ENCODE assay signal across 1 cellular context in genomic region chr17:41107941-41108445, GRCh38.
TF ChIP-seq lines count a peak whose summit lies in the region.

No MANE protein-coding gene starts in this region.

TF ChIP-seq in GM23338, 12 proteins besides CTCF, POLR2A, EP300 and RAD21 (continued from another document):
- no peak for TF ChIP-seq REST (IDR thresholded peaks at IDR 0.05; ENCODE audit: unreplicated experiment)
- TF ChIP-seq JUNB (IDR thresholded peaks at IDR 0.05; ENCODE audit: unreplicated experiment): no peak
